ENCODE assay signal across 8 cellular contexts in the genomic region with DNA sequence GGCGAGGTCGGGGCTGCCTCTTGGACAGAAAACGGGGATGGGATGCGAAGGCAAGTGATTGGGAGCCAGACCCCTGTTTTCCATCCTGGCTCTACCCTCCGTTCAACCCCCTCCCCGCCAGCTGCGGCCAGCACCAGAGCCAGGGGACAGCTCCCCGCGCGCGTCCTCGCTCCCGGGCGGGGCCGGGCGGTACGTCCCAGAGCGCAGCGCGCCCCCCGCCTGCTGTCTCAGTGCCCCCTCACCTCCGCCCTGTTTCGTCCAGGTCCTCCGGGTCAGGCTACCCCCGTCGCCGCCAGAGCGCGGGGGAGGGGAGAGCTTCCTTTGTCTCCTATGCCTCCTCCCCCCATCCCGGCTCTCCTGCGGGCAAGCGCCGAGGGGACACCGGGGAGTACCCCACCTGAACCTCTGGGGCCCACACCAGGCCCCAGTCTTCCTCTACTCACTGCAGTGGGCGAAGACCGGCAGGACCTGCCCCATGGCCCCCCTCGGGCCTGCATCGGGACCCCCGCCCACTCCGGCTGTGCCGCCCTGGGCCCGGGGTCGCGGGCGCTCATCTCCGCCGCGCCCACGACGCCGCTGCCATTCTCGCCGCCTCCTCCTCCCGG. TPM values are rescaled to one million over a fixed set of nuclear protein-coding genes. Genes with fewer than 3 reads are reported as not detected.
A peak's percentile ranks its signal among the peaks of the same experiment; 100 is the strongest.
DNase-seq lines count a peak whose midpoint lies in the region; ATAC-seq, FAIRE-seq and TF ChIP-seq lines count a peak whose summit lies in the region.

No MANE protein-coding gene starts in this region.

- TF ChIP-seq CTCF in PC-9 (conservative IDR thresholded peaks at IDR 0.05): no peak
- TF ChIP-seq CTCF in K562 (IDR thresholded peaks at IDR 0.05 in 2 of 3, conservative IDR thresholded peaks at IDR 0.05 in 1 of 3; ENCODE audit: insufficient read depth in 2 of 3, low read depth in 1 of 3, low read length in 3 of 3): no peak

- ATAC-seq in K562: peak; percentile 24
- no peak for ATAC-seq in GM19452 (IDR thresholded peaks at IDR 0.05; ENCODE audit: unreplicated experiment)
- no peak for ATAC-seq in HG03175 (IDR thresholded peaks at IDR 0.05; ENCODE audit: unreplicated experiment)

- H3K4me3 Mint-ChIP-seq in CD4-positive, alpha-beta memory T cell: peak overlapping the region; percentile 57 to 79 (median 69)

- H3F3A ChIP-seq in PC-9 (ENCODE audit: insufficient read depth, low read depth): peaks cover 47% of the 10 kb centered on the region

- H2AFZ ChIP-seq in PC-9: peak overlapping the region; percentile 80
- H2AFZ ChIP-seq in K562 (ENCODE audit: low read depth, low read length): peak overlapping the region; percentile 39; the same call in 1 of the 2 replicates

- POLR2A ChIA-PET in CD4-positive, alpha-beta memory T cell (lab: Charles Lee; ENCODE audit: partially characterized antibody): interaction anchor here (0.7 to 2.9 kb wide), 12 partner anchors 9 to 146 kb away, joined by 3 to 14 read pairs (median 4); a partner anchor contains a TSS
- POLR2A ChIA-PET in HEK293T (lab: Yijun Ruan, JAX): interaction anchor here (0.7 to 2.2 kb wide), 5 partner anchors 9 to 91 kb away, joined by 3 to 7 read pairs (median 4); a partner anchor contains a TSS
- POLR2A ChIA-PET in PC-9 (lab: Charles Lee; ENCODE audit: unreplicated experiment): interaction anchor here (0.6 kb wide), 2 partner anchors 29 to 30 kb away, joined by 5 read pairs; no protein-coding TSS in a partner anchor
- POLR2A ChIA-PET in K562 (lab: Yijun Ruan, JAX): interaction anchor here (0.6 to 0.7 kb wide), 4 partner anchors 9 to 173 kb away, joined by 3 to 5 read pairs (median 4); no protein-coding TSS in a partner anchor

- intact Hi-C loops in CD4-positive, alpha-beta memory T cell (cut with micrococcal nuclease): loop anchor here (2.0 kb wide), 1 partner anchor 146 kb away; no protein-coding TSS in a partner anchor
- intact Hi-C loops in PC-9 (cut with micrococcal nuclease; ENCODE audit: unreplicated experiment): no loop called here
- intact Hi-C loops in K562 (cut with micrococcal nuclease): no loop called here

- H3K27me3 Mint-ChIP-seq in CD4-positive, alpha-beta memory T cell: peaks cover 5 to 7% of the 10 kb centered on the region in 2 donors

- BruUV-seq in PC-9 (replicated peaks; lab: Mats Ljungman, UMichigan): no TSS peak
- no TSS peak for BruUV-seq in K562 (replicated peaks; lab: Mats Ljungman, UMichigan)

- H4K20me1 ChIP-seq in PC-9 (ENCODE audit: insufficient read depth): 0 out of 2 replicates have a peak, but pooled peaks cover 3% of the 10 kb centered on the region
- no peaks in the 10 kb centered on the region for H4K20me1 ChIP-seq in K562 (replicated peaks; ENCODE audit: control insufficient read depth, insufficient read depth, low read length)

- peak overlapping the region in 1 of 7 donors; percentile 91 for H3K27ac Mint-ChIP-seq in CD4-positive, alpha-beta memory T cell

- H3K9me1 ChIP-seq in K562 (ENCODE audit: control insufficient read depth, insufficient read depth, low read length): no peaks in the 10 kb centered on the region

- H3K4me2 ChIP-seq in PC-9 (peak overlapping the region; percentile 99), K562 (ENCODE audit: insufficient read depth, low read length) (peak overlapping the region; percentile 74)

- WGBS in K562 (ENCODE audit: insufficient coverage, low coverage, missing lambda C conversion rate): under 1% methylated on average over 17 of the region's 54 CpGs

- CTCF ChIA-PET in CD4-positive, alpha-beta memory T cell (lab: Charles Lee; ENCODE audit: partially characterized antibody): interaction anchor here (0.6 to 6.5 kb wide), 10 partner anchors 9 to 146 kb away, joined by 3 to 52 read pairs (median 6); no protein-coding TSS in a partner anchor
- CTCF ChIA-PET in HEK293T (lab: Yijun Ruan, JAX) (interaction anchor here (0.5 to 3.2 kb wide), 2 partner anchors 11 to 60 kb away, joined by 3 to 19 read pairs; no protein-coding TSS in a partner anchor), PC-9 (lab: Charles Lee) (interaction anchor here (0.5 to 1.1 kb wide), 2 partner anchors 11 to 91 kb away, joined by 3 to 6 read pairs; no protein-coding TSS in a partner anchor), K562 (lab: Yijun Ruan, JAX; ENCODE audit: low intra/inter-chr PET ratio) (no interaction called here)

- no peak for TF ChIP-seq POLR2A in K562 (conservative IDR thresholded peaks at IDR 0.05)

- DNase-seq in CD4-positive, alpha-beta memory T cell: peak; percentile 26 to 55 (median 44)
- DNase-seq in HEK293T (ENCODE audit: extremely low spot score) (peak; percentile 28), PC-9 (peak in 1 of 2 experiments; percentile 45), K562 (ENCODE audit: extremely low read depth in 1 of 4, low spot score in 3 of 4) (peak; percentile 61 to 71 (median 67)), islet precursor cell (peak; percentile 86)
- peak; percentile 44 for DNase-seq in stimulated activated CD4-positive, alpha-beta T cell treated with anti-CD3 and anti-CD28 coated beads, Interleukin-4, amount 100 ng/mL, for 24 hours

- H3K36me3 ChIP-seq in CD4-positive, alpha-beta memory T cell (ENCODE audit: insufficient read depth, low read length): no peaks in the 10 kb centered on the region
- H3K36me3 ChIP-seq in PC-9 (ENCODE audit: low read depth) (no peaks in the 10 kb centered on the region), K562 (ENCODE audit: control insufficient read depth, insufficient read depth, low read length) (no peaks in the 10 kb centered on the region)

- H3K9ac ChIP-seq in K562 (ENCODE audit: insufficient read depth in 1 of 2, low read depth in 2 of 2, low read length in 2 of 2): peak overlapping the region in 1 of 2 experiments; percentile 86; a peak in 2 of 4 replicates

- no peak for TF ChIP-seq RAD21 in K562 (CRISPR knock-in tag; conservative IDR thresholded peaks at IDR 0.05 in 1 of 2, IDR thresholded peaks at IDR 0.05 in 1 of 2)

- no peaks in the 10 kb centered on the region for H3K9me2 ChIP-seq in PC-9 (ENCODE audit: insufficient read depth)

- H3K9me3 Mint-ChIP-seq in CD4-positive, alpha-beta memory T cell: peaks cover 0 to 2% (median 0%) of the 10 kb centered on the region in 8 donors

- H3K79me2 ChIP-seq in PC-9 (ENCODE audit: low read depth) (no peaks in the 10 kb centered on the region), K562 (ENCODE audit: control insufficient read depth, insufficient read depth, low read length) (peaks cover 6% of the 10 kb centered on the region; the same call in 1 of the 3 replicates)

- H3K27me3 ChIP-seq in CD4-positive, alpha-beta memory T cell (ENCODE audit: insufficient read depth, low read length): peaks cover 10% of the 10 kb centered on the region
- no peaks in the 10 kb centered on the region for H3K27me3 ChIP-seq in PC-9 (ENCODE audit: insufficient read depth, low read depth)
- H3K27me3 ChIP-seq in K562 (ENCODE audit: control insufficient read depth in 2 of 2, insufficient read depth in 2 of 2, low read length in 2 of 2): peaks cover 3 to 16% of the 10 kb centered on the region in 2 experiments; a peak in 3 of 5 replicates

- peaks cover 4 to 6% of the 10 kb centered on the region in 2 donors for H3K36me3 Mint-ChIP-seq in CD4-positive, alpha-beta memory T cell

- peak overlapping the region; percentile 23 to 54 for H3K4me3 ChIP-seq in CD4-positive, alpha-beta memory T cell (ENCODE audit: low read length in 2 of 2)
- peak overlapping the region; percentile 92 for H3K4me3 ChIP-seq in PC-9
- peak overlapping the region; percentile 58 for H3K4me3 ChIP-seq in K562

- H3K4me1 Mint-ChIP-seq in CD4-positive, alpha-beta memory T cell: peaks cover 23 to 58% (median 41%) of the 10 kb centered on the region in 4 donors

- FAIRE-seq in K562 (lab: Jason Lieb, UNC): no peak

- H3K27ac ChIP-seq in CD4-positive, alpha-beta memory T cell (ENCODE audit: low read depth, low read length): no peak overlapping the region
- H3K27ac ChIP-seq in PC-9: no peak overlapping the region
- H3K27ac ChIP-seq in K562 (ENCODE audit: extremely low read depth, low read depth, low read length): no peak overlapping the region

- in situ Hi-C loops in K562 (cut with MboI): no loop called here

- no peaks in the 10 kb centered on the region for H3K9me3 ChIP-seq in CD4-positive, alpha-beta memory T cell (ENCODE audit: control insufficient read depth in 1 of 2, low read length in 2 of 2)
- H3K9me3 ChIP-seq in PC-9 (ENCODE audit: insufficient read depth, low read depth): no peaks in the 10 kb centered on the region
- no peaks in the 10 kb centered on the region for H3K9me3 ChIP-seq in K562 (replicated peaks; ENCODE audit: control insufficient read depth, insufficient read depth, low read depth, low read length)

- peaks cover 44% of the 10 kb centered on the region for H3K4me1 ChIP-seq in CD4-positive, alpha-beta memory T cell (ENCODE audit: insufficient read depth, low read length)
- H3K4me1 ChIP-seq in PC-9 (replicated peaks; ENCODE audit: insufficient read depth) (peaks cover 14% of the 10 kb centered on the region; the same call in 1 of the 2 replicates), K562 (replicated peaks in 1 of 2; ENCODE audit: control insufficient read depth in 2 of 2, insufficient read depth in 2 of 2, low read length in 2 of 2) (peaks cover 13 to 74% of the 10 kb centered on the region in 2 experiments; a peak in 4 of 5 replicates)

- TF ChIP-seq EP300 in K562 (IDR thresholded peaks at IDR 0.05; ENCODE audit: low read length): no peak

RNA-seq across cellular contexts. Expression of a gene that starts 0.4 kb away (rescaled TPM):
- 1 to 10 TPM in 1 of 2 experiments, under 1 TPM in 1; 0.14 to 1.1 TPM for total RNA-seq in CD4-positive, alpha-beta memory T cell
- polyA plus RNA-seq in CD4-positive, alpha-beta memory T cell: under 1 TPM in 1 of 2 donors, not detected in 1; 0.48 TPM
- total RNA-seq in PC-9 (2021) (49.6 and 50.1 TPM in 2 replicates), K562 (2014; rRNA removed) (9.3 and 20.1 TPM in 2 replicates), K562 (2014; rRNA removed; fragmentation: Illumina TruSeq; extraction: Trizol) (6.9 and 7.2 TPM in 2 replicates), K562 (2015; rRNA removed; fragmentation: Illumina TruSeq; extraction: Trizol) (7.2 and 8.3 TPM in 2 replicates), K562 (2021) (21.4 and 24.3 TPM in 2 replicates)
- 9.6 and 30.7 TPM in 2 replicates for total RNA-seq in K562 (2011; cell fraction: chromatin; rRNA removed; ENCODE audit: low replicate concordance)
- 33.3 and 36.9 TPM in 2 replicates for total RNA-seq in K562 (2011; cell fraction: nucleolus; rRNA removed)
- total RNA-seq in K562 (2011; cell fraction: nucleoplasm; rRNA removed): 17.6 and 21.3 TPM in 2 replicates
- polyA plus RNA-seq in K562 (2011; rRNA removed) (14.1 and 23.1 TPM in 2 replicates), K562 (2014; fragmentation: Illumina TruSeq; extraction: Trizol) (18.6 and 23.7 TPM in 2 replicates), K562 (2014; fragmentation: Nextera tagmentation; extraction: Ambion mirVana) (under 1 TPM; 0.53 to 0.69 TPM), K562 (2014; rRNA removed) (12.3 and 18.7 TPM in 2 replicates)
- 28.2 and 40.0 TPM in 2 replicates for polyA plus RNA-seq in K562 (2011; cell fraction: cytosol; rRNA removed)
- 19.8 and 28.9 TPM in 2 replicates for polyA plus RNA-seq in K562 (2011; cell fraction: nucleus; rRNA removed)
- polyA plus RNA-seq in K562 (2012): 30.4 and 54.3 TPM in 2 replicates
- polyA minus RNA-seq in K562 (2011; rRNA and poly(A)+ RNA removed): 7.4 and 8.3 TPM in 2 replicates
- 20.7 and 22.8 TPM in 2 replicates for polyA minus RNA-seq in K562 (2011; cell fraction: cytosol; rRNA and poly(A)+ RNA removed)
- 9.0 and 16.4 TPM in 2 replicates for polyA minus RNA-seq in K562 (2011; cell fraction: nucleus; rRNA and poly(A)+ RNA removed)

RNA-seq across cellular contexts. Expression of a gene that starts 1.8 kb away (rescaled TPM):
- total RNA-seq in CD4-positive, alpha-beta memory T cell: 1 to 10 TPM; 5.8 to 7.9 TPM
- polyA plus RNA-seq in CD4-positive, alpha-beta memory T cell: 1 to 10 TPM; 3.7 to 4.0 TPM
- total RNA-seq in PC-9 (2021): 5.0 and 9.5 TPM in 2 replicates
- 2.8 and 3.4 TPM in 2 replicates for total RNA-seq in K562 (2011; cell fraction: chromatin; rRNA removed; ENCODE audit: low replicate concordance)
- 3.5 and 5.0 TPM in 2 replicates for total RNA-seq in K562 (2011; cell fraction: nucleolus; rRNA removed)
- total RNA-seq in K562 (2011; cell fraction: nucleoplasm; rRNA removed): 2.3 and 3.4 TPM in 2 replicates
- 6.2 and 8.7 TPM in 2 replicates for total RNA-seq in K562 (2014; rRNA removed)
- 5.4 and 6.1 TPM in 2 replicates for total RNA-seq in K562 (2014; rRNA removed; fragmentation: Illumina TruSeq; extraction: Trizol)
- total RNA-seq in K562 (2015; rRNA removed; fragmentation: Illumina TruSeq; extraction: Trizol): 6.0 and 6.5 TPM in 2 replicates
- 6.4 and 7.6 TPM in 2 replicates for total RNA-seq in K562 (2021)
- polyA plus RNA-seq in K562 (2011; rRNA removed): 4.5 and 7.8 TPM in 2 replicates
- polyA plus RNA-seq in K562 (2011; cell fraction: cytosol; rRNA removed): 7.5 and 9.8 TPM in 2 replicates
- polyA plus RNA-seq in K562 (2011; cell fraction: nucleus; rRNA removed): 7.9 and 8.8 TPM in 2 replicates
- 9.6 and 13.5 TPM in 2 replicates for polyA plus RNA-seq in K562 (2012)
- polyA plus RNA-seq in K562 (2014; fragmentation: Illumina TruSeq; extraction: Trizol): 8.5 and 10.4 TPM in 2 replicates
- 10 to 100 TPM; 13.0 to 15.6 TPM for polyA plus RNA-seq in K562 (2014; fragmentation: Nextera tagmentation; extraction: Ambion mirVana)
- 14.0 and 15.7 TPM in 2 replicates for polyA plus RNA-seq in K562 (2014; rRNA removed)
- polyA minus RNA-seq in K562 (2011; rRNA and poly(A)+ RNA removed): 1.2 and 1.8 TPM in 2 replicates
- 1.1 and 1.3 TPM in 2 replicates for polyA minus RNA-seq in K562 (2011; cell fraction: cytosol; rRNA and poly(A)+ RNA removed)
- polyA minus RNA-seq in K562 (2011; cell fraction: nucleus; rRNA and poly(A)+ RNA removed): 1.5 and 1.8 TPM in 2 replicates

RNA-seq across cellular contexts. Expression of a gene that starts 10.8 kb away (rescaled TPM):
- total RNA-seq in CD4-positive, alpha-beta memory T cell: 10 to 100 TPM; 89.8 to 92.8 TPM
- 10 to 100 TPM; 49.1 to 53.4 TPM for polyA plus RNA-seq in CD4-positive, alpha-beta memory T cell
- 123 and 155 TPM in 2 replicates for total RNA-seq in PC-9 (2021)
- 123 and 279 TPM in 2 replicates for total RNA-seq in K562 (2011; cell fraction: chromatin; rRNA removed; ENCODE audit: low replicate concordance)
- 127 and 148 TPM in 2 replicates for total RNA-seq in K562 (2011; cell fraction: nucleolus; rRNA removed)
- total RNA-seq in K562 (2011; cell fraction: nucleoplasm; rRNA removed): 106 and 127 TPM in 2 replicates
- total RNA-seq in K562 (2014; rRNA removed): 207 and 522 TPM in 2 replicates
- total RNA-seq in K562 (2014; rRNA removed; fragmentation: Illumina TruSeq; extraction: Trizol): 98.6 and 104 TPM in 2 replicates
- 112 and 114 TPM in 2 replicates for total RNA-seq in K562 (2015; rRNA removed; fragmentation: Illumina TruSeq; extraction: Trizol)
- total RNA-seq in K562 (2021): 248 and 261 TPM in 2 replicates
- polyA plus RNA-seq in K562 (2011; rRNA removed): 92.0 and 102 TPM in 2 replicates
- polyA plus RNA-seq in K562 (2011; cell fraction: cytosol; rRNA removed): 80.7 and 337 TPM in 2 replicates
- 119 and 149 TPM in 2 replicates for polyA plus RNA-seq in K562 (2011; cell fraction: nucleus; rRNA removed)
- 109 and 183 TPM in 2 replicates for polyA plus RNA-seq in K562 (2012)
- 169 and 182 TPM in 2 replicates for polyA plus RNA-seq in K562 (2014; fragmentation: Illumina TruSeq; extraction: Trizol)
- 10 to 100 TPM; 16.7 to 22.6 TPM for polyA plus RNA-seq in K562 (2014; fragmentation: Nextera tagmentation; extraction: Ambion mirVana)
- polyA plus RNA-seq in K562 (2014; rRNA removed): 148 and 251 TPM in 2 replicates
- 55.1 and 66.5 TPM in 2 replicates for polyA minus RNA-seq in K562 (2011; rRNA and poly(A)+ RNA removed)
- polyA minus RNA-seq in K562 (2011; cell fraction: cytosol; rRNA and poly(A)+ RNA removed): 131 and 134 TPM in 2 replicates
- polyA minus RNA-seq in K562 (2011; cell fraction: nucleus; rRNA and poly(A)+ RNA removed): 72.3 and 93.4 TPM in 2 replicates

RNA-seq across cellular contexts. Expression of a gene that starts 28.7 kb away (rescaled TPM):
- 1 to 10 TPM; 4.2 to 4.7 TPM for total RNA-seq in CD4-positive, alpha-beta memory T cell
- polyA plus RNA-seq in CD4-positive, alpha-beta memory T cell: 10 to 100 TPM; 12.5 to 17.1 TPM
- total RNA-seq in PC-9 (2021): 7.9 and 16.5 TPM in 2 replicates
- total RNA-seq in K562 (2011; cell fraction: chromatin; rRNA removed; ENCODE audit: low replicate concordance): 2.1 and 8.8 TPM in 2 replicates
- total RNA-seq in K562 (2011; cell fraction: nucleolus; rRNA removed): 4.2 and 6.7 TPM in 2 replicates
- 3.9 and 4.5 TPM in 2 replicates for total RNA-seq in K562 (2011; cell fraction: nucleoplasm; rRNA removed)
- total RNA-seq in K562 (2014; rRNA removed): 1.2 and 1.6 TPM in 2 replicates
- total RNA-seq in K562 (2014; rRNA removed; fragmentation: Illumina TruSeq; extraction: Trizol): 0.73 TPM in 2 replicates
- total RNA-seq in K562 (2015; rRNA removed; fragmentation: Illumina TruSeq; extraction: Trizol): 0.18 and 0.26 TPM in 2 replicates
- total RNA-seq in K562 (2021): 2.4 and 2.7 TPM in 2 replicates
- polyA plus RNA-seq in K562 (2011; rRNA removed): 0.25 and 0.27 TPM in 2 replicates
- 0.32 and 0.52 TPM in 2 replicates for polyA plus RNA-seq in K562 (2011; cell fraction: cytosol; rRNA removed)
- 1.8 and 3.8 TPM in 2 replicates for polyA plus RNA-seq in K562 (2011; cell fraction: nucleus; rRNA removed)
- 0.76 and 1.3 TPM in 2 replicates for polyA plus RNA-seq in K562 (2012)
- 1.2 and 1.4 TPM in 2 replicates for polyA plus RNA-seq in K562 (2014; fragmentation: Illumina TruSeq; extraction: Trizol)
- polyA plus RNA-seq in K562 (2014; fragmentation: Nextera tagmentation; extraction: Ambion mirVana): under 1 TPM; 0.11 to 0.30 TPM
- 0.93 and 2.9 TPM in 2 replicates for polyA plus RNA-seq in K562 (2014; rRNA removed)
- 0.54 and 0.77 TPM in 2 replicates for polyA minus RNA-seq in K562 (2011; rRNA and poly(A)+ RNA removed)
- polyA minus RNA-seq in K562 (2011; cell fraction: cytosol; rRNA and poly(A)+ RNA removed): 0.55 and 0.76 TPM in 2 replicates
- polyA minus RNA-seq in K562 (2011; cell fraction: nucleus; rRNA and poly(A)+ RNA removed): 2.8 and 3.6 TPM in 2 replicates

Comparison
In these comparisons a context has a peak if more than half of its experiments do, and no peak if none do; other contexts are left out.
1. H3K4me3 ChIP-seq: peak in every context shown above with its lines; median percentile 92 in PC-9; 58 in K562; 38 in CD4-positive, alpha-beta memory T cell.